In genomic region chr16:60304078-60304477, GRCh38 we compare ENCODE assay signal across 30 cellular contexts.
"Had no signal": no experiment of that assay in that cellular context is flagged by ENCODE, and none has a peak within 500 bp of the region (broad histone marks: within the 10 kb centered on the region; RNA-seq: fewer than 3 reads in every experiment).

No MANE protein-coding gene starts in this region.

- H3K4me3 ChIP-seq: adrenal gland, ascending aorta, breast epithelium, cardiac muscle cell, coronary artery, dorsolateral prefrontal cortex, gastrocnemius medialis had no signal

- H3K4me1 ChIP-seq: adrenal gland, ascending aorta, breast epithelium, foreskin keratinocyte, gastrocnemius medialis had no signal

- H3K27me3 ChIP-seq: adrenal gland, ascending aorta, breast epithelium, cardiac muscle cell, dorsolateral prefrontal cortex, foreskin keratinocyte, gastrocnemius medialis had no signal

- H3K9me3 ChIP-seq: adrenal gland, ascending aorta, gastrocnemius medialis had no signal

- H3K27ac ChIP-seq: adrenal gland, ascending aorta, breast epithelium, cardiac muscle cell, coronary artery, dorsolateral prefrontal cortex, foreskin keratinocyte, gastrocnemius medialis, WERI-Rb-1 had no signal

- DNase-seq: activated B cell treated with CpG ODN at 0.5 μM for 24 hours; activated CD4-positive, alpha-beta T cell treated with anti-CD3 and anti-CD28 coated beads for 48 hours; activated CD4-positive, alpha-beta T cell treated with anti-CD3 and anti-CD28 coated beads, Interleukin-2, amount 50 U/mL, for 1 hour; activated CD4-positive, alpha-beta T cell treated with anti-CD3 and anti-CD28 coated beads, Interleukin-2, amount 50 U/mL, for 48 hours; activated CD8-positive, alpha-beta memory T cell treated with anti-CD3 and anti-CD28 coated beads for 24 hours; activated CD8-positive, alpha-beta memory T cell treated with anti-CD3 and anti-CD28 coated beads, Interleukin-2, amount 50 U/mL, for 4 hours; activated CD8-positive, alpha-beta T cell treated with anti-CD3 and anti-CD28 coated beads for 36 hours; activated effector memory CD4-positive, alpha-beta T cell treated with anti-CD3 and anti-CD28 coated beads, Interleukin-2, amount 50 U/mL, for 16 hours; activated naive CD4-positive, alpha-beta T cell treated with anti-CD3 and anti-CD28 coated beads for 36 hours; activated naive CD8-positive, alpha-beta T cell treated with anti-CD3 and anti-CD28 coated beads for 36 hours; activated naive CD8-positive, alpha-beta T cell treated with anti-CD3 and anti-CD28 coated beads, Interleukin-2, amount 50 U/mL, for 24 hours; activated T-cell treated with anti-CD3 and anti-CD28 coated beads, Interleukin-2, amount 50 U/mL, for 1 hour; activated T-cell treated with anti-CD3 and anti-CD28 coated beads, Interleukin-2, amount 50 U/mL, for 48 hours; adrenal gland; amygdala; dorsolateral prefrontal cortex; effector memory CD4-positive, alpha-beta T cell; endodermal cell; foreskin keratinocyte; gastrocnemius medialis; T-helper 1 cell; T-helper 17 cell; T1000; WERI-Rb-1 had no signal

- ATAC-seq: activated CD4-positive, CD25-positive, alpha-beta regulatory T cell treated with anti-CD3 and anti-CD28 coated beads, Interleukin-2, amount 50 U/mL, for 24 hours; activated CD8-positive, alpha-beta T cell treated with anti-CD3 and anti-CD28 coated beads for 36 hours; activated naive CD8-positive, alpha-beta T cell treated with anti-CD3 and anti-CD28 coated beads, Interleukin-2, amount 50 U/mL, for 24 hours; esophagus mucosa; foreskin keratinocyte; gastrocnemius medialis; T-helper 17 cell had no signal

- H3K36me3 ChIP-seq: adrenal gland, ascending aorta, breast epithelium, cardiac muscle cell, gastrocnemius medialis, WERI-Rb-1 had no signal
